In genomic region chr3:49717539-49718418, GRCh38 we compare ENCODE assay signal across 12 cellular contexts. TPM values are rescaled to one million over a fixed set of nuclear protein-coding genes. Genes with fewer than 3 reads are reported as not detected.
DNase-seq lines count a peak whose midpoint lies in the region; ATAC-seq and TF ChIP-seq lines count a peak whose summit lies in the region.
"Had no signal": no experiment of that assay in that cellular context is flagged by ENCODE, and none has a peak within 500 bp of the region (broad histone marks: within the 10 kb centered on the region; RNA-seq: fewer than 3 reads in every experiment).

No MANE protein-coding gene starts in this region.

- H3K36me3 ChIP-seq in CD4-positive, alpha-beta memory T cell (ENCODE audit: insufficient read depth, low read length), result peaks cover 15% of the 10 kb centered on the region

- H3K9me3 Mint-ChIP-seq in CD4-positive, alpha-beta memory T cell, result peaks cover 0 to under 1% (median 0%) of the 10 kb centered on the region in 8 donors
- H3K9me3 Mint-ChIP-seq in dendritic cell treated with granulocyte-macrophage colony-stimulating factor and Interleukin-4, amounts not matched to agents 40 ng/mL and 50 ng/mL, for 4 days, result no peaks in the 10 kb centered on the region
- H3K9me3 Mint-ChIP-seq in nephron, result no peaks in the 10 kb centered on the region

- no peak for TF ChIP-seq CTCF in nephron (IDR thresholded peaks at IDR 0.05; ENCODE audit: unreplicated experiment in 3 of 3)

- DNase-seq in CD4-positive, alpha-beta memory T cell, result peak in 1 of 5 donors; percentile 24
- DNase-seq in AG08395 (ENCODE audit: low spot score) (no peak), NCI-H146 (lab: John Stamatoyannopoulos, UW) (no peak)
- DNase-seq: COR-L47; foreskin fibroblast; NCI-H2081 treated with DMSO at 0.1 percent for 48 hours; NK-92 treated with Interleukin-12 subunit alpha and Interleukin-12 subunit beta, amount 100 ng/mL, for 24 hours had no signal

- POLR2A ChIA-PET in CD4-positive, alpha-beta memory T cell (lab: Charles Lee; ENCODE audit: partially characterized antibody), result interaction anchor here (0.6 to 3.0 kb wide), 4 partner anchors 12 to 138 kb away, joined by 3 to 24 read pairs (median 3); partner anchors contain the start of genes INKA1 and TRAIP

- no peaks in the 10 kb centered on the region for H3K27me3 ChIP-seq in CD4-positive, alpha-beta memory T cell (ENCODE audit: insufficient read depth, low read length)

- H3K36me3 Mint-ChIP-seq in CD4-positive, alpha-beta memory T cell, result peaks cover 0 to 29% of the 10 kb centered on the region in 2 donors
- H3K36me3 Mint-ChIP-seq in dendritic cell treated with granulocyte-macrophage colony-stimulating factor and Interleukin-4, amounts not matched to agents 40 ng/mL and 50 ng/mL, for 4 days (ENCODE audit: low read depth), result peaks cover 71% of the 10 kb centered on the region
- H3K36me3 Mint-ChIP-seq in nephron (ENCODE audit: low read depth), result peaks cover 8% of the 10 kb centered on the region

- no peaks in the 10 kb centered on the region for H3K9me3 ChIP-seq in CD4-positive, alpha-beta memory T cell (ENCODE audit: control insufficient read depth in 1 of 2, low read length in 2 of 2)

- H3K27me3 Mint-ChIP-seq in CD4-positive, alpha-beta memory T cell, result no peaks in the 10 kb centered on the region
- peaks cover 12% of the 10 kb centered on the region for H3K27me3 Mint-ChIP-seq in dendritic cell treated with granulocyte-macrophage colony-stimulating factor and Interleukin-4, amounts not matched to agents 40 ng/mL and 50 ng/mL, for 4 days
- H3K27me3 Mint-ChIP-seq in nephron (ENCODE audit: low read depth), result no peaks in the 10 kb centered on the region

- no peak for ATAC-seq in GM21528 (IDR thresholded peaks at IDR 0.05; ENCODE audit: low FRiP score, unreplicated experiment)

- peak overlapping the region in 5 of 8 donors; percentile 22 to 97 (median 46) for H3K4me3 Mint-ChIP-seq in CD4-positive, alpha-beta memory T cell
- H3K4me3 Mint-ChIP-seq in dendritic cell treated with granulocyte-macrophage colony-stimulating factor and Interleukin-4, amounts not matched to agents 40 ng/mL and 50 ng/mL, for 4 days, result peak overlapping the region; percentile 26
- H3K4me3 Mint-ChIP-seq in nephron, result peak overlapping the region; percentile 38 to 56 (median 46)

- peaks cover 28% of the 10 kb centered on the region for H3K4me1 ChIP-seq in CD4-positive, alpha-beta memory T cell (ENCODE audit: insufficient read depth, low read length)

- intact Hi-C loops in CD4-positive, alpha-beta memory T cell (cut with micrococcal nuclease), result loop anchor here (2.0 kb wide), 2 partner anchors 29 to 85 kb away; partner anchors contain the start of genes INKA1, MST1 and RNF123
- intact Hi-C loops in dendritic cell treated with granulocyte-macrophage colony-stimulating factor and Interleukin-4, amounts not matched to agents 40 ng/mL and 50 ng/mL, for 4 days (cut with micrococcal nuclease), result no loop called here

- no peak overlapping the region for H3K27ac ChIP-seq in CD4-positive, alpha-beta memory T cell (ENCODE audit: low read depth, low read length)
- H3K27ac ChIP-seq: VCaP had no signal

- no peak overlapping the region for H3K27ac Mint-ChIP-seq in CD4-positive, alpha-beta memory T cell
- H3K27ac Mint-ChIP-seq in dendritic cell treated with granulocyte-macrophage colony-stimulating factor and Interleukin-4, amounts not matched to agents 40 ng/mL and 50 ng/mL, for 4 days, result peak overlapping the region; percentile 45
- H3K27ac Mint-ChIP-seq in nephron, result no peak overlapping the region

- CTCF ChIA-PET in CD4-positive, alpha-beta memory T cell (lab: Charles Lee; ENCODE audit: partially characterized antibody), result interaction anchor here (2.7 kb wide), 1 partner anchor 13 kb away, joined by 9 read pairs; no protein-coding TSS in a partner anchor

- no peak overlapping the region for H3K4me3 ChIP-seq in CD4-positive, alpha-beta memory T cell (ENCODE audit: low read length in 2 of 2)

- TF ChIP-seq POLR2A in GM10847 (IDR thresholded peaks at IDR 0.05; ENCODE audit: extremely low read depth, insufficient read length), result peak; percentile 17

- H3K4me1 Mint-ChIP-seq in CD4-positive, alpha-beta memory T cell, result peaks cover 11 to 37% (median 23%) of the 10 kb centered on the region in 4 donors
- peaks cover 56% of the 10 kb centered on the region for H3K4me1 Mint-ChIP-seq in dendritic cell treated with granulocyte-macrophage colony-stimulating factor and Interleukin-4, amounts not matched to agents 40 ng/mL and 50 ng/mL, for 4 days (ENCODE audit: low read depth)
- peaks cover 19% of the 10 kb centered on the region for H3K4me1 Mint-ChIP-seq in nephron

RNA-seq across cellular contexts. Expression of gene AMIGO3, which starts 1.7 kb away (rescaled TPM):
- not detected for total RNA-seq in CD4-positive, alpha-beta memory T cell
- not detected for polyA plus RNA-seq in CD4-positive, alpha-beta memory T cell

RNA-seq across cellular contexts. Expression of gene GMPPB, which starts 6.0 kb away (rescaled TPM):
- total RNA-seq in CD4-positive, alpha-beta memory T cell, result 10 to 100 TPM; 59.5 to 61.3 TPM
- polyA plus RNA-seq in CD4-positive, alpha-beta memory T cell, result 10 to 100 TPM; 22.2 to 24.0 TPM

RNA-seq across cellular contexts. Expression of gene RNF123, which starts 28.4 kb away (rescaled TPM):
- total RNA-seq in CD4-positive, alpha-beta memory T cell, result 10 to 100 TPM; 69.7 to 74.7 TPM
- 10 to 100 TPM in 1 of 2 donors, 1 to 10 TPM in 1; 3.1 to 25.0 TPM for polyA plus RNA-seq in CD4-positive, alpha-beta memory T cell

RNA-seq across cellular contexts. Expression of gene MST1, which starts 28.5 kb away (rescaled TPM):
- total RNA-seq in CD4-positive, alpha-beta memory T cell, result 10 to 100 TPM in 1 of 2 experiments, 1 to 10 TPM in 1; 6.3 to 10.2 TPM
- under 1 TPM in 1 of 2 donors, not detected in 1; 0.94 TPM for polyA plus RNA-seq in CD4-positive, alpha-beta memory T cell

RNA-seq across cellular contexts. Expression of gene APEH, which starts 43.6 kb away (rescaled TPM):
- total RNA-seq in CD4-positive, alpha-beta memory T cell, result 100 to 1,000 TPM; 130 to 136 TPM
- 100 to 1,000 TPM; 100 to 140 TPM for polyA plus RNA-seq in CD4-positive, alpha-beta memory T cell
